In the genomic region with DNA sequence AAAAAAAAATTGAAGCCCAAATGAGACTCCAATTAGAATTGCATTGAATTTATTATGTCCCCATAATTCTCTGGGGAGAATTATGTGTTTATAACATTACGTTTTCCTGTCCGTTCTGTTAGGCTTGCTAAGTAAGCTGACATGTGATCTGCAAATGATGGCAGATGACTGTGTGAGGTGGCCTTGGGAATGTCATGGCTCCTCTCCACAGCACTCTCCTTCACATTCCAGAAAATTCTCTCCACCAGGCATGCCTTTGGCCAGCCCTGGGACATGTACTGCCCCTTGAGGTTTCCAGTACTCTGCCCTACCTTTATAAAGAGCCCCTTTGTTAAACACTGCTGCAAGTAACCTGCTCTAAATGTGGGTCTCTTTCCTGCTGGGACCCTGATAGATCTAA, we compare ENCODE assay signal across 23 cellular contexts. TPM values are rescaled to one million over a fixed set of nuclear protein-coding genes. Genes with fewer than 3 reads are reported as not detected.
DNase-seq lines count a peak whose midpoint lies in the region; ATAC-seq and TF ChIP-seq lines count a peak whose summit lies in the region.
"Had no signal": no experiment of that assay in that cellular context is flagged by ENCODE, and none has a peak within 500 bp of the region (broad histone marks: within the 10 kb centered on the region; RNA-seq: fewer than 3 reads in every experiment).

No MANE protein-coding gene starts in this region.

- peaks cover 61% of the 10 kb centered on the region for H3K4me1 Mint-ChIP-seq in memory B cell
- H3K4me1 Mint-ChIP-seq in stimulated activated naive B cell treated with anti-CD40 and anti-IgM and Interleukin-4, amounts not matched to agents 10 μg/mL and 1 μg/mL and 100 μg/mL, for 72 hours, result peaks cover 66 to 90% of the 10 kb centered on the region in 2 donors

- no peak for TF ChIP-seq CTCF in heart right ventricle (IDR thresholded peaks at IDR 0.05)
- no peak for TF ChIP-seq CTCF in OCI-LY3 (IDR thresholded peaks at IDR 0.05; ENCODE audit: low read depth, low read length)

- H3K79me2 ChIP-seq in OCI-LY3 (ENCODE audit: low read length), result no peaks in the 10 kb centered on the region

- WGBS in heart right ventricle, 2 donors, result 85% methylated on average over 2 of the region's 2 CpGs

- peak overlapping the region; percentile 70 for H3K4me3 Mint-ChIP-seq in memory B cell
- peak overlapping the region in 1 of 2 donors; percentile 41 for H3K4me3 Mint-ChIP-seq in stimulated activated naive B cell treated with anti-CD40 and anti-IgM and Interleukin-4, amounts not matched to agents 10 μg/mL and 1 μg/mL and 100 μg/mL, for 72 hours
- H3K4me3 Mint-ChIP-seq: CD8-positive, alpha-beta T cell; HFFc6 had no signal

- H3K9me3 Mint-ChIP-seq in memory B cell, result no peaks in the 10 kb centered on the region
- no peaks in the 10 kb centered on the region for H3K9me3 Mint-ChIP-seq in stimulated activated naive B cell treated with anti-CD40 and anti-IgM and Interleukin-4, amounts not matched to agents 10 μg/mL and 1 μg/mL and 100 μg/mL, for 72 hours
- H3K9me3 Mint-ChIP-seq: CD8-positive, alpha-beta T cell had no signal

- H3K27me3 ChIP-seq in heart right ventricle, result peaks cover 0 to 23% (median 0%) of the 10 kb centered on the region in 7 donors
- H3K27me3 ChIP-seq in OCI-LY3 (ENCODE audit: low read depth, low read length), result peaks cover 44% of the 10 kb centered on the region

- H3K27ac Mint-ChIP-seq in memory B cell, result peak overlapping the region; percentile 99
- H3K27ac Mint-ChIP-seq in stimulated activated naive B cell treated with anti-CD40 and anti-IgM and Interleukin-4, amounts not matched to agents 10 μg/mL and 1 μg/mL and 100 μg/mL, for 72 hours, result peak overlapping the region; percentile 81
- H3K27ac Mint-ChIP-seq: CD8-positive, alpha-beta T cell; HFFc6 had no signal

- intact Hi-C loops in Right ventricle myocardium inferior (cut with DNase I), result no loop called here
- intact Hi-C loops in heart right ventricle (cut with DNase I), result no loop called here

- no peaks in the 10 kb centered on the region for H3K36me3 Mint-ChIP-seq in memory B cell
- peaks cover 0 to 4% of the 10 kb centered on the region in 2 donors for H3K36me3 Mint-ChIP-seq in stimulated activated naive B cell treated with anti-CD40 and anti-IgM and Interleukin-4, amounts not matched to agents 10 μg/mL and 1 μg/mL and 100 μg/mL, for 72 hours
- H3K36me3 Mint-ChIP-seq: CD8-positive, alpha-beta T cell had no signal

- H2AFZ ChIP-seq in OCI-LY3 (ENCODE audit: low read depth, low read length), result no peak overlapping the region

- H3K9ac ChIP-seq in OCI-LY3 (ENCODE audit: low read length), result peak overlapping the region; percentile 18; the same call in 1 of the 2 replicates

- H3K36me3 ChIP-seq in heart right ventricle (no peaks in the 10 kb centered on the region), OCI-LY3 (replicated peaks; ENCODE audit: low read depth, low read length) (no peaks in the 10 kb centered on the region)
- H3K36me3 ChIP-seq: SJCRH30 had no signal

- H3K4me3 ChIP-seq in heart right ventricle (no peak overlapping the region), OCI-LY3 (ENCODE audit: low read length) (peak overlapping the region; percentile 67)
- H3K4me3 ChIP-seq: SJCRH30 had no signal

- no peak for ATAC-seq in Right ventricle myocardium inferior
- no peak for ATAC-seq in heart right ventricle
- ATAC-seq in memory B cell (ENCODE audit: low read depth), result no peak
- ATAC-seq in stimulated activated naive B cell treated with anti-CD40 and anti-IgM and Interleukin-4, amounts not matched to agents 10 μg/mL and 1 μg/mL and 100 μg/mL, for 72 hours (replicated peaks), result no peak
- ATAC-seq: CD8-positive, alpha-beta T cell had no signal

- peak overlapping the region; percentile 69 for H3K4me2 ChIP-seq in OCI-LY3 (ENCODE audit: low read length)

- H3K4me1 ChIP-seq in heart right ventricle, result peaks cover 2 to 36% (median 23%) of the 10 kb centered on the region in 9 donors
- H3K4me1 ChIP-seq in OCI-LY3 (ENCODE audit: low read length), result peaks cover 66% of the 10 kb centered on the region

- no peaks in the 10 kb centered on the region for H3K27me3 Mint-ChIP-seq in memory B cell
- H3K27me3 Mint-ChIP-seq in stimulated activated naive B cell treated with anti-CD40 and anti-IgM and Interleukin-4, amounts not matched to agents 10 μg/mL and 1 μg/mL and 100 μg/mL, for 72 hours, result no peaks in the 10 kb centered on the region

- DNase-seq in Right ventricle myocardium inferior (ENCODE audit: missing footprints), result peak; percentile 11
- no peak for DNase-seq in heart right ventricle
- no peak for DNase-seq in memory B cell (ENCODE audit: low spot score in 2 of 2)
- DNase-seq in stimulated activated naive B cell treated with anti-CD40 and anti-IgM and Interleukin-4, amounts not matched to agents 10 μg/mL and 1 μg/mL and 100 μg/mL, for 72 hours, result no peak
- no peak for DNase-seq in mesenteric fat pad (ENCODE audit: low spot score)
- no peak for DNase-seq in DMS79 treated with DMSO at 0.1 percent for 48 hours (lab: John Stamatoyannopoulos, UW)
- no peak for DNase-seq in GF-D8 (lab: John Stamatoyannopoulos, UW)
- DNase-seq: 8988T; Calu3; CD8-positive, alpha-beta T cell; HFFc6; IMR-90; MM.1S; NCI-H1092; NCI-H1436 treated with DMSO at 0.1 percent for 48 hours; NCI-H2029; NCI-H2171 treated with DMSO at 0.1 percent for 48 hours; NCI-H446; NK-92 treated with Interleukin-12 subunit alpha and Interleukin-12 subunit beta, amount 100 ng/mL, for 24 hours; SJCRH30 had no signal

- H4K20me1 ChIP-seq in OCI-LY3 (ENCODE audit: insufficient read depth, low read length), result no peaks in the 10 kb centered on the region

- peaks cover 0 to 7% (median 0%) of the 10 kb centered on the region in 11 donors for H3K9me3 ChIP-seq in heart right ventricle
- H3K9me3 ChIP-seq in OCI-LY3 (ENCODE audit: insufficient read depth, low read length), result no peaks in the 10 kb centered on the region

- H3K27ac ChIP-seq in heart right ventricle, result no peak overlapping the region
- peak overlapping the region; percentile 4; the same call in 1 of the 2 replicates for H3K27ac ChIP-seq in OCI-LY3 (ENCODE audit: low read length)
- H3K27ac ChIP-seq: HL-60, SJCRH30 had no signal

RNA-seq across cellular contexts. Expression of gene INF2, which starts 28.3 kb away (rescaled TPM):
- total RNA-seq in Right ventricle myocardium inferior (31.1 TPM), heart right ventricle (10 to 100 TPM; 22.5 to 40.1 (median 27.7) TPM), mesenteric fat pad (160 TPM)
- 10 to 100 TPM; 27.0 to 73.8 TPM for polyA plus RNA-seq in heart right ventricle

RNA-seq across cellular contexts. Expression of gene TMEM179, which starts 56.5 kb away (rescaled TPM):
- total RNA-seq in Right ventricle myocardium inferior (not detected), heart right ventricle (1 to 10 TPM in 1 of 10 donors, under 1 TPM in 4, not detected in 5; 0.34 to 1.0 (median 0.42) TPM), mesenteric fat pad (not detected)
- polyA plus RNA-seq in heart right ventricle, result under 1 TPM; 0.17 to 0.22 TPM
- total RNA-seq: Calu3; CD8-positive, alpha-beta T cell; HFFc6; IMR-90; LHCN-M2; SJCRH30 had no signal
- polyA plus RNA-seq: IMR-90 had no signal
